1 cellular context compared by ENCODE assay signal in the genomic region with DNA sequence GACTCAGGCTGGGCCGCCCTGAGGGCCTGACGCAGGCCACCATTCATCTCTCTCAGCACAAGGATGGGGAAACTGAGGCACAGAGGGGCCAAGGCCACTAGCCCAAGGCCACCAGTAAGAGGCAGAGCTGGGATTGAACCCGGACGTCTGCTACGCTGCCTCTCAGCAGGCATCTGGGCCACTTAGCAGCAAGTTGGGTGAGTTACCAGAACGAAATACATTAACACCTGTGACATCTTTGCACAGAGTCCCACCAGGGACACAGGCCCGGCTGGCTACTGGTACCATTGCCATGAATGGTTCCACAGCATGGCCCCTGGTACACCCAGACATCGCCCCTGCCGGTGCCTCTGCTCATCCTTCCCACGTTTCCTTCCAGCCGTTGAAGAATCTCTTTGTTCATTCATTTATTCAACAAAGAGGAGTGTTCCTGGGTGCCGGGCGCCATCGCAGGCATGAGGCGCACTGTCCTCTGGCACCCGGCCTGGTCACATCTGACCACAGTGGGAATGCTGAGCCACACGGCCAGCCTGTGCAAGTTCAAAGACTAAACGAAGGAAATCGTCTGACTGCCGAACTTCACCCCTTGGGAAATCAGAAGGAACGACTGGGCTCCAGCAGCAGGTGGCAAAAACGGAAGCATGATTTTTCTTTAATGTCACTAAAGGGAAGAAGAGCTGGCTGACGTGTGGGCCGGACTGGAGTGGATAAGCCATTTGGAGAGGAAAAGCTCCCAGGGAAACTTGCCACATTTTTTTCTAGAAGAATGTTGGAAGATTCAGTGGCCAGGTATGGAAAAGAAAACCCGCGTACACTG.
TF ChIP-seq lines count a peak whose summit lies in the region.

No MANE protein-coding gene starts in this region.

TF ChIP-seq in GM23338, 12 proteins besides CTCF, POLR2A, EP300 and RAD21 (continued from another document):
- TF ChIP-seq, protein P1, sequence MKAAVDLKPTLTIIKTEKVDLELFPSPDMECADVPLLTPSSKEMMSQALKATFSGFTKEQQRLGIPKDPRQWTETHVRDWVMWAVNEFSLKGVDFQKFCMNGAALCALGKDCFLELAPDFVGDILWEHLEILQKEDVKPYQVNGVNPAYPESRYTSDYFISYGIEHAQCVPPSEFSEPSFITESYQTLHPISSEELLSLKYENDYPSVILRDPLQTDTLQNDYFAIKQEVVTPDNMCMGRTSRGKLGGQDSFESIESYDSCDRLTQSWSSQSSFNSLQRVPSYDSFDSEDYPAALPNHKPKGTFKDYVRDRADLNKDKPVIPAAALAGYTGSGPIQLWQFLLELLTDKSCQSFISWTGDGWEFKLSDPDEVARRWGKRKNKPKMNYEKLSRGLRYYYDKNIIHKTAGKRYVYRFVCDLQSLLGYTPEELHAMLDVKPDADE (IDR thresholded peaks at IDR 0.05) = no peak
- TF ChIP-seq STAT1 (IDR thresholded peaks at IDR 0.05; ENCODE audit: unreplicated experiment) = no peak
- TF ChIP-seq EZH2 (IDR thresholded peaks at IDR 0.05; ENCODE audit: low read depth, unreplicated experiment) = no peak
- TF ChIP-seq JUNB (IDR thresholded peaks at IDR 0.05; ENCODE audit: unreplicated experiment) = no peak
- TF ChIP-seq, protein P2, sequence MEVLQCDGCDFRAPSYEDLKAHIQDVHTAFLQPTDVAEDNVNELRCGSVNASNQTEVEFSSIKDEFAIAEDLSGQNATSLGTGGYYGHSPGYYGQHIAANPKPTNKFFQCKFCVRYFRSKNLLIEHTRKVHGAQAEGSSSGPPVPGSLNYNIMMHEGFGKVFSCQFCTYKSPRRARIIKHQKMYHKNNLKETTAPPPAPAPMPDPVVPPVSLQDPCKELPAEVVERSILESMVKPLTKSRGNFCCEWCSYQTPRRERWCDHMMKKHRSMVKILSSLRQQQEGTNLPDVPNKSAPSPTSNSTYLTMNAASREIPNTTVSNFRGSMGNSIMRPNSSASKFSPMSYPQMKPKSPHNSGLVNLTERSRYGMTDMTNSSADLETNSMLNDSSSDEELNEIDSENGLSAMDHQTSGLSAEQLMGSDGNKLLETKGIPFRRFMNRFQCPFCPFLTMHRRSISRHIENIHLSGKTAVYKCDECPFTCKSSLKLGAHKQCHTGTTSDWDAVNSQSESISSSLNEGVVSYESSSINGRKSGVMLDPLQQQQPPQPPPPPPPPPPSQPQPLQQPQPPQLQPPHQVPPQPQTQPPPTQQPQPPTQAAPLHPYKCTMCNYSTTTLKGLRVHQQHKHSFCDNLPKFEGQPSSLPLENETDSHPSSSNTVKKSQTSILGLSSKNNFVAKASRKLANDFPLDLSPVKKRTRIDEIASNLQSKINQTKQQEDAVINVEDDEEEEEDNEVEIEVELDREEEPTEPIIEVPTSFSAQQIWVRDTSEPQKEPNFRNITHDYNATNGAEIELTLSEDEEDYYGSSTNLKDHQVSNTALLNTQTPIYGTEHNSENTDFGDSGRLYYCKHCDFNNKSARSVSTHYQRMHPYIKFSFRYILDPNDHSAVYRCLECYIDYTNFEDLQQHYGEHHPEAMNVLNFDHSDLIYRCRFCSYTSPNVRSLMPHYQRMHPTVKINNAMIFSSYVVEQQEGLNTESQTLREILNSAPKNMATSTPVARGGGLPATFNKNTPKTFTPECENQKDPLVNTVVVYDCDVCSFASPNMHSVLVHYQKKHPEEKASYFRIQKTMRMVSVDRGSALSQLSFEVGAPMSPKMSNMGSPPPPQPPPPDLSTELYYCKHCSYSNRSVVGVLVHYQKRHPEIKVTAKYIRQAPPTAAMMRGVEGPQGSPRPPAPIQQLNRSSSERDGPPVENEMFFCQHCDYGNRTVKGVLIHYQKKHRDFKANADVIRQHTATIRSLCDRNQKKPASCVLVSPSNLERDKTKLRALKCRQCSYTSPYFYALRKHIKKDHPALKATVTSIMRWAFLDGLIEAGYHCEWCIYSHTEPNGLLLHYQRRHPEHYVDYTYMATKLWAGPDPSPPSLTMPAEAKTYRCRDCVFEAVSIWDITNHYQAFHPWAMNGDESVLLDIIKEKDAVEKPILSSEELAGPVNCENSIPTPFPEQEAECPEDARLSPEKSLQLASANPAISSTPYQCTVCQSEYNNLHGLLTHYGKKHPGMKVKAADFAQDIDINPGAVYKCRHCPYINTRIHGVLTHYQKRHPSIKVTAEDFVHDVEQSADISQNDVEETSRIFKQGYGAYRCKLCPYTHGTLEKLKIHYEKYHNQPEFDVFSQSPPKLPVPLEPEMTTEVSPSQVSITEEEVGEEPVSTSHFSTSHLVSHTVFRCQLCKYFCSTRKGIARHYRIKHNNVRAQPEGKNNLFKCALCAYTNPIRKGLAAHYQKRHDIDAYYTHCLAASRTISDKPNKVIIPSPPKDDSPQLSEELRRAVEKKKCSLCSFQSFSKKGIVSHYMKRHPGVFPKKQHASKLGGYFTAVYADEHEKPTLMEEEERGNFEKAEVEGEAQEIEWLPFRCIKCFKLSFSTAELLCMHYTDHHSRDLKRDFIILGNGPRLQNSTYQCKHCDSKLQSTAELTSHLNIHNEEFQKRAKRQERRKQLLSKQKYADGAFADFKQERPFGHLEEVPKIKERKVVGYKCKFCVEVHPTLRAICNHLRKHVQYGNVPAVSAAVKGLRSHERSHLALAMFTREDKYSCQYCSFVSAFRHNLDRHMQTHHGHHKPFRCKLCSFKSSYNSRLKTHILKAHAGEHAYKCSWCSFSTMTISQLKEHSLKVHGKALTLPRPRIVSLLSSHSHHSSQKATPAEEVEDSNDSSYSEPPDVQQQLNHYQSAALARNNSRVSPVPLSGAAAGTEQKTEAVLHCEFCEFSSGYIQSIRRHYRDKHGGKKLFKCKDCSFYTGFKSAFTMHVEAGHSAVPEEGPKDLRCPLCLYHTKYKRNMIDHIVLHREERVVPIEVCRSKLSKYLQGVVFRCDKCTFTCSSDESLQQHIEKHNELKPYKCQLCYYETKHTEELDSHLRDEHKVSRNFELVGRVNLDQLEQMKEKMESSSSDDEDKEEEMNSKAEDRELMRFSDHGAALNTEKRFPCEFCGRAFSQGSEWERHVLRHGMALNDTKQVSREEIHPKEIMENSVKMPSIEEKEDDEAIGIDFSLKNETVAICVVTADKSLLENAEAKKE (CRISPR knock-in tag; IDR thresholded peaks at IDR 0.05) = no peak
- TF ChIP-seq ZNF114 (CRISPR knock-in tag; IDR thresholded peaks at IDR 0.05) = no peak
- TF ChIP-seq NANOG (IDR thresholded peaks at IDR 0.05; ENCODE audit: borderline replicate concordance) = no peak
- TF ChIP-seq, protein P3, sequence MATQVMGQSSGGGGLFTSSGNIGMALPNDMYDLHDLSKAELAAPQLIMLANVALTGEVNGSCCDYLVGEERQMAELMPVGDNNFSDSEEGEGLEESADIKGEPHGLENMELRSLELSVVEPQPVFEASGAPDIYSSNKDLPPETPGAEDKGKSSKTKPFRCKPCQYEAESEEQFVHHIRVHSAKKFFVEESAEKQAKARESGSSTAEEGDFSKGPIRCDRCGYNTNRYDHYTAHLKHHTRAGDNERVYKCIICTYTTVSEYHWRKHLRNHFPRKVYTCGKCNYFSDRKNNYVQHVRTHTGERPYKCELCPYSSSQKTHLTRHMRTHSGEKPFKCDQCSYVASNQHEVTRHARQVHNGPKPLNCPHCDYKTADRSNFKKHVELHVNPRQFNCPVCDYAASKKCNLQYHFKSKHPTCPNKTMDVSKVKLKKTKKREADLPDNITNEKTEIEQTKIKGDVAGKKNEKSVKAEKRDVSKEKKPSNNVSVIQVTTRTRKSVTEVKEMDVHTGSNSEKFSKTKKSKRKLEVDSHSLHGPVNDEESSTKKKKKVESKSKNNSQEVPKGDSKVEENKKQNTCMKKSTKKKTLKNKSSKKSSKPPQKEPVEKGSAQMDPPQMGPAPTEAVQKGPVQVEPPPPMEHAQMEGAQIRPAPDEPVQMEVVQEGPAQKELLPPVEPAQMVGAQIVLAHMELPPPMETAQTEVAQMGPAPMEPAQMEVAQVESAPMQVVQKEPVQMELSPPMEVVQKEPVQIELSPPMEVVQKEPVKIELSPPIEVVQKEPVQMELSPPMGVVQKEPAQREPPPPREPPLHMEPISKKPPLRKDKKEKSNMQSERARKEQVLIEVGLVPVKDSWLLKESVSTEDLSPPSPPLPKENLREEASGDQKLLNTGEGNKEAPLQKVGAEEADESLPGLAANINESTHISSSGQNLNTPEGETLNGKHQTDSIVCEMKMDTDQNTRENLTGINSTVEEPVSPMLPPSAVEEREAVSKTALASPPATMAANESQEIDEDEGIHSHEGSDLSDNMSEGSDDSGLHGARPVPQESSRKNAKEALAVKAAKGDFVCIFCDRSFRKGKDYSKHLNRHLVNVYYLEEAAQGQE (IDR thresholded peaks at IDR 0.05; ENCODE audit: unreplicated experiment) = no peak
